In the genomic region with DNA sequence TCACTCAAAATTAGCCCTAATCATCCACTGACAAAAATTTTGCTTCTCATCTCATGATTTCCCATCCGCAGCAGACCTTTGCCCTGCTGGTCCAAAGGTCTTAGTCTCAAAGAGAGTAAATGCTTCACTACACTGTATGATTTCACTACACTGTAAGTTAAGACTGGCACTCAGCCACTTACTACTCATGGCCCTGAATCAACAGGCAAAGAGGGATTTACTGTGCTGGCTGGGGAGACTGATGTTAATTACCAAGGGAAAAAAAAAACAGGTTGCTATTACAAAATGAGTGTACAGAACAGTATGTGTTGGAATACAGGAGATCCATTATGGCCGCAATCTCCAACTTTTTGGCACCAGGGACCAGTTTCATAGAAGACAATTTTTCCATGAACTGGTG, we compare ENCODE assay signal across 25 cellular contexts.
A peak's percentile ranks its signal among the peaks of the same experiment; 100 is the strongest.
DNase-seq lines count a peak whose midpoint lies in the region; ATAC-seq and TF ChIP-seq lines count a peak whose summit lies in the region.
"Had no signal": no experiment of that assay in that cellular context is flagged by ENCODE, and none has a peak within 500 bp of the region (broad histone marks: within the 10 kb centered on the region; RNA-seq: fewer than 3 reads in every experiment).

No MANE protein-coding gene starts in this region.

- no peak for TF ChIP-seq CTCF in osteocyte (IDR thresholded peaks at IDR 0.05)

- no peaks in the 10 kb centered on the region for H3K9me3 Mint-ChIP-seq in osteocyte (ENCODE audit: unreplicated experiment)
- H3K9me3 Mint-ChIP-seq: activated CD4-positive, alpha-beta memory T cell treated with anti-CD3 and anti-CD28 coated beads for 36 hours had no signal

- DNase-seq in NCI-H345 (lab: John Stamatoyannopoulos, UW), result peak; percentile 4
- no peak for DNase-seq in NCI-H345 treated with DMSO at 0.1 percent for 48 hours (lab: John Stamatoyannopoulos, UW; ENCODE audit: unreplicated experiment)
- DNase-seq in NCI-H446 treated with DMSO at 0.1 percent for 48 hours (lab: John Stamatoyannopoulos, UW), result peak; percentile 30
- peak; percentile 60 for DNase-seq in fibroblast of the conjunctiva (ENCODE audit: low read depth)
- peak; percentile 54 for DNase-seq in stromal cell of bone marrow (ENCODE audit: low read depth)
- DNase-seq in osteocyte (ENCODE audit: extremely low spot score, unreplicated experiment), result no peak
- no peak for DNase-seq in left ventricle myocardium superior
- DNase-seq in NCI-H1436 (lab: John Stamatoyannopoulos, UW), result no peak
- DNase-seq: activated CD4-positive, alpha-beta memory T cell treated with anti-CD3 and anti-CD28 coated beads for 36 hours; activated CD4-positive, alpha-beta T cell treated with anti-CD3 and anti-CD28 coated beads for 1 hour; activated naive CD4-positive, alpha-beta T cell treated with Interleukin-2 at 50 U/mL for 16 hours; activated T-cell treated with anti-CD3 and anti-CD28 coated beads, Interleukin-2, amount 50 U/mL, for 72 hours; Calu3; dermis blood vessel endothelial cell; DMS79 treated with DMSO at 0.1 percent for 48 hours; GM23248; IMR-90; mesenchymal stem cell; NCI-H2107; NCI-H524 treated with DMSO at 0.1 percent for 48 hours; stimulated activated naive CD8-positive, alpha-beta T cell treated with anti-CD3 and anti-CD28 coated beads, Interleukin-15, Interleukin-2, amounts not matched to agents 100 U/mL and 50 U/mL, for 24 hours; testis had no signal

- intact Hi-C loops in left ventricle myocardium superior (cut with micrococcal nuclease), result no loop called here

- H3K4me3 Mint-ChIP-seq in osteocyte (ENCODE audit: unreplicated experiment), result no peak overlapping the region
- H3K4me3 Mint-ChIP-seq: activated CD4-positive, alpha-beta memory T cell treated with anti-CD3 and anti-CD28 coated beads for 36 hours; activated T-cell treated with anti-CD3 and anti-CD28 coated beads, Interleukin-2, amount 50 U/mL, for 72 hours; CD14-positive monocyte; neural progenitor cell had no signal

- no peak for ATAC-seq in left ventricle myocardium superior
- ATAC-seq: activated T-cell treated with anti-CD3 and anti-CD28 coated beads, Interleukin-2, amount 50 U/mL, for 72 hours; left lung; stimulated activated naive CD8-positive, alpha-beta T cell treated with anti-CD3 and anti-CD28 coated beads, Interleukin-15, Interleukin-2, amounts not matched to agents 100 U/mL and 50 U/mL, for 24 hours had no signal

- H3K4me1 Mint-ChIP-seq in osteocyte (ENCODE audit: unreplicated experiment), result peaks cover 2% of the 10 kb centered on the region
- H3K4me1 Mint-ChIP-seq: CD14-positive monocyte had no signal

- H3K27me3 Mint-ChIP-seq in osteocyte (ENCODE audit: unreplicated experiment), result peaks cover 2% of the 10 kb centered on the region

- H3K27ac Mint-ChIP-seq in osteocyte (ENCODE audit: unreplicated experiment), result no peak overlapping the region
- H3K27ac Mint-ChIP-seq: activated CD4-positive, alpha-beta memory T cell treated with anti-CD3 and anti-CD28 coated beads for 36 hours; activated T-cell treated with anti-CD3 and anti-CD28 coated beads, Interleukin-2, amount 50 U/mL, for 72 hours; CD14-positive monocyte; neural progenitor cell had no signal

- no peaks in the 10 kb centered on the region for H3K36me3 Mint-ChIP-seq in osteocyte (ENCODE audit: unreplicated experiment)
- H3K36me3 Mint-ChIP-seq: activated CD4-positive, alpha-beta memory T cell treated with anti-CD3 and anti-CD28 coated beads for 36 hours; CD14-positive monocyte; neural progenitor cell had no signal

Comparison
In these comparisons a context has a peak if more than half of its experiments do, and no peak if none do; other contexts are left out.
1. DNase-seq: peak in NCI-H345 (single experiment), NCI-H446 treated with DMSO at 0.1 percent for 48 hours (single experiment), fibroblast of the conjunctiva (single experiment) and stromal cell of bone marrow (single experiment); none in NCI-H345 treated with DMSO at 0.1 percent for 48 hours (single experiment), osteocyte (single experiment), left ventricle myocardium superior (single experiment) and NCI-H1436 (single experiment).